ENCODE assay signal across 10 cellular contexts in genomic region chr5:145056805-145057204, GRCh38.
DNase-seq lines count a peak whose midpoint lies in the region; ATAC-seq, FAIRE-seq and TF ChIP-seq lines count a peak whose summit lies in the region.
"Had no signal": no experiment of that assay in that cellular context is flagged by ENCODE, and none has a peak within 500 bp of the region (broad histone marks: within the 10 kb centered on the region; RNA-seq: fewer than 3 reads in every experiment).

No MANE protein-coding gene starts in this region.

- H3K4me1 ChIP-seq in uterus = no peaks in the 10 kb centered on the region

- no peak overlapping the region for H3K4me3 ChIP-seq in uterus

- no peaks in the 10 kb centered on the region for H3K27me3 Mint-ChIP-seq in HFFc6 (ENCODE audit: insufficient read depth)

- intact Hi-C loops in uterus (cut with DNase I; ENCODE audit: low total_unique reads) = no loop called here

- no peaks in the 10 kb centered on the region for H3K27me3 ChIP-seq in uterus

- no peak for FAIRE-seq in HTR-8/SVneo (lab: Jason Lieb, UNC)
- FAIRE-seq: keratinocyte had no signal

- H3K27ac ChIP-seq in uterus = no peak overlapping the region

- H3K36me3 ChIP-seq in uterus = no peaks in the 10 kb centered on the region

- TF ChIP-seq CTCF in HFFc6 (IDR thresholded peaks at IDR 0.05) = no peak
- TF ChIP-seq CTCF in uterus (IDR thresholded peaks at IDR 0.05) = no peak

- TF ChIP-seq POLR2A in uterus (IDR thresholded peaks at IDR 0.05) = no peak

- H3K9me3 ChIP-seq in uterus = no peaks in the 10 kb centered on the region

- peak overlapping the region; percentile 79 for H3K4me3 Mint-ChIP-seq in HFFc6

- peak overlapping the region; percentile 78 for H3K27ac Mint-ChIP-seq in HFFc6

- H3K4me1 Mint-ChIP-seq in HFFc6 (ENCODE audit: low read depth) = peaks cover 41% of the 10 kb centered on the region

- H3K36me3 Mint-ChIP-seq in HFFc6 (ENCODE audit: low read depth) = no peaks in the 10 kb centered on the region

- no peaks in the 10 kb centered on the region for H3K9me3 Mint-ChIP-seq in HFFc6

- DNase-seq in HFFc6 (peak; percentile 59), HTR-8/SVneo (ENCODE audit: insufficient read length, low spot score) (peak; percentile 44), non-pigmented ciliary epithelial cell (ENCODE audit: low read depth) (peak; percentile 8), uterus (no peak), NCI-H82 treated with DMSO at 0.1 percent for 48 hours (lab: John Stamatoyannopoulos, UW; ENCODE audit: unreplicated experiment) (no peak)
- DNase-seq in stimulated activated CD4-positive, alpha-beta T cell treated with anti-CD3 and anti-CD28 coated beads, Interleukin-15, amount 100 ng/mL, for 24 hours = no peak
- DNase-seq in activated CD8-positive, alpha-beta memory T cell treated with anti-CD3 and anti-CD28 coated beads for 24 hours = no peak
- DNase-seq: activated gamma-delta T cell had no signal

- ATAC-seq in GM18867 (IDR thresholded peaks at IDR 0.05; ENCODE audit: unreplicated experiment) = peak; percentile 97

Comparison
In these comparisons a context has a peak if more than half of its experiments do, and no peak if none do; other contexts are left out.
1. DNase-seq: peak in HFFc6 (single experiment), HTR-8/SVneo (single experiment) and non-pigmented ciliary epithelial cell (single experiment); none in stimulated activated CD4-positive, alpha-beta T cell treated with anti-CD3 and anti-CD28 coated beads, Interleukin-15, amount 100 ng/mL, for 24 hours (single experiment), activated CD8-positive, alpha-beta memory T cell treated with anti-CD3 and anti-CD28 coated beads for 24 hours (single experiment), uterus (0 of 2) and NCI-H82 treated with DMSO at 0.1 percent for 48 hours (single experiment).